ENCODE assay signal across 11 cellular contexts in genomic region chr16:64035337-64035736, GRCh38.
"Had no signal": no experiment of that assay in that cellular context is flagged by ENCODE, and none has a peak within 500 bp of the region (broad histone marks: within the 10 kb centered on the region; RNA-seq: fewer than 3 reads in every experiment).

No MANE protein-coding gene starts in this region.

- FAIRE-seq: H1, H54 had no signal

- H3K4me3 ChIP-seq: GM23248, GM23338, HAP-1 had no signal

- H3K4me2 ChIP-seq: GM23338 had no signal

- H3K27ac ChIP-seq: GM23248 had no signal

- H2AFZ ChIP-seq: GM23248, GM23338 had no signal

- H3K9ac ChIP-seq: GM23248 had no signal

- H3K36me3 ChIP-seq: HAP-1 had no signal

- H3K9me3 ChIP-seq: HAP-1 had no signal

- ATAC-seq: GM23338, HCT116 had no signal

- DNase-seq: GM23248, GOT3, H7, H9, HCEC 1CT, HFFc6 had no signal

- H3K4me1 ChIP-seq: HAP-1 had no signal
